ENCODE assay signal across 8 cellular contexts in the genomic region with DNA sequence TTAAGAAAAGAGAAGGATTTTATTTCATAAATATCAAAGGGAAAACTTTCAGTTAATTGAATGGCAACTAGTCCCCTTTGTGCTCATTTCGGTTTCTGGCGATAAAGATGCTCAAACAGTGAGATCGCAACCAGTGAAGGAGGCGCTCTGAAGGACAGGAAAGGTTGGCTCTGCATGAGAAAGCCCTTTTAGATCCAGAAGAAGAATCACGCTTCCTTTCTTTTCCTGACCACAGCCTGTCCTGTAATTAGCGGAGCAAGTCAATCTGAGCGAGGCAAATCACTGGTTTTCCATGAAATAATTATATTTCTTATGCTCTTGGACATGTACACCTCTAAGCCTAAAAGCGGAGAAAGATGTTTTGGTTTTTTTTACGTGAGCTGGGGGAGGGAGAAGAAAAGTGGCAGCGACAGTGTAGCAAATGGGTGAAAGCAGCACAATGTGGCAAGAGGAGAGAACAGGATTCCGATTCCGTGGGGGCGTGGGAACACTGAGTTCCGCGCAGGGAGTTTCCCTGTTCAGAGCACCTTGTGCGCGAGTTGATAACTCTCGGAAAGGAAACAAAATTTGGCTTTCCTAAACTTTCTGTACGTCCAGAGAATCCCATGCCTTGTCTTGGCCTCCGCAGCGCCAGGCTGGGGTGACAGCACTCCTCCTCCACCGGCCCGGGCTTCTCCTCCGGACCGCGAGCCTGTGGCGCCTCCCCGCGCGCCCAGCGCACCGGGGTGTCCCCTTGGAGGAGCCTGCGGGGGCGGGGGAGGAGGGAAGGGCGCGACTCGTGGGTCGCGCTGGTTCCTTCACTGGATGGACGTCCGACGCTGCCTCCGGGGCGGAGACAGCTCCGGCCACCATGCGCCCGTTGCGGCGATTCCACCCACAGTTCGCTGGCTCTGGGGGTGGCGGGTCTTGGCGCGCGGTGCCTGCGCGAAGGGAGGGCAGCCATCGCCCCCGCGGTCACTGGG. TPM values are rescaled to one million over a fixed set of nuclear protein-coding genes. Genes with fewer than 3 reads are reported as not detected.
DNase-seq lines count a peak whose midpoint lies in the region; ATAC-seq and TF ChIP-seq lines count a peak whose summit lies in the region.

No MANE protein-coding gene starts in this region.

- no peak overlapping the region for H3K27ac Mint-ChIP-seq in activated naive CD8-positive, alpha-beta T cell treated with anti-CD3 and anti-CD28 coated beads, Interleukin-2, amount 50 U/mL, for 24 hours
- H3K27ac Mint-ChIP-seq in immature natural killer cell = no peak overlapping the region

- POLR2A ChIA-PET in HEK293T (lab: Yijun Ruan, JAX) = no interaction called here

- WGBS in spleen, 5 donors = 3 to 9% (median 6%) methylated on average over 29 to 59 of the region's 59 CpGs

- no peaks in the 10 kb centered on the region for H3K36me3 Mint-ChIP-seq in activated naive CD8-positive, alpha-beta T cell treated with anti-CD3 and anti-CD28 coated beads, Interleukin-2, amount 50 U/mL, for 24 hours (ENCODE audit: low read depth)
- no peaks in the 10 kb centered on the region for H3K36me3 Mint-ChIP-seq in immature natural killer cell

- H3K4me3 ChIP-seq in AG09309 (ENCODE audit: control insufficient read depth, low read depth, low read length) (peak overlapping the region; percentile 21), spleen (peak overlapping the region in 7 of 8 donors; percentile 12 to 68 (median 45))

- H3K4me3 Mint-ChIP-seq in activated naive CD8-positive, alpha-beta T cell treated with anti-CD3 and anti-CD28 coated beads, Interleukin-2, amount 50 U/mL, for 24 hours = peak overlapping the region; percentile 70
- peak overlapping the region; percentile 60 to 96 (median 67) for H3K4me3 Mint-ChIP-seq in immature natural killer cell

- CTCF ChIA-PET in HEK293T (lab: Yijun Ruan, JAX) = interaction anchor here (0.6 kb wide), 1 partner anchor 105 kb away, joined by 3 read pairs; no protein-coding TSS in a partner anchor

- ATAC-seq in activated naive CD8-positive, alpha-beta T cell treated with anti-CD3 and anti-CD28 coated beads, Interleukin-2, amount 50 U/mL, for 24 hours = no peak
- ATAC-seq in HG02642 (IDR thresholded peaks at IDR 0.05; ENCODE audit: poor library complexity, unreplicated experiment) = no peak

- H3K4me1 ChIP-seq in spleen = peaks cover 9 to 23% (median 17%) of the 10 kb centered on the region in 6 donors

- intact Hi-C loops in spleen (cut with DNase I; ENCODE audit: low total_unique reads) = loop anchor here (5.0 kb wide), 1 partner anchor 146 kb away; a partner anchor contains a TSS

- H3K9me3 Mint-ChIP-seq in activated naive CD8-positive, alpha-beta T cell treated with anti-CD3 and anti-CD28 coated beads, Interleukin-2, amount 50 U/mL, for 24 hours = no peaks in the 10 kb centered on the region
- H3K9me3 Mint-ChIP-seq in immature natural killer cell = no peaks in the 10 kb centered on the region

- no peaks in the 10 kb centered on the region for H3K36me3 ChIP-seq in spleen

- peaks cover 12% of the 10 kb centered on the region for H3K4me1 Mint-ChIP-seq in activated naive CD8-positive, alpha-beta T cell treated with anti-CD3 and anti-CD28 coated beads, Interleukin-2, amount 50 U/mL, for 24 hours
- H3K4me1 Mint-ChIP-seq in immature natural killer cell = peaks cover 13 to 15% of the 10 kb centered on the region in 2 donors

- DNase-seq in AG09309 (ENCODE audit: low read depth) (no peak), HEK293T (ENCODE audit: extremely low spot score) (peak; percentile 21), immature natural killer cell (peak in 1 of 3 donors; percentile 8), spleen (peak; percentile 75), T-helper 9 cell (no peak), SHP77 (lab: John Stamatoyannopoulos, UW) (no peak)
- peak; percentile 29 for DNase-seq in activated naive CD8-positive, alpha-beta T cell treated with anti-CD3 and anti-CD28 coated beads, Interleukin-2, amount 50 U/mL, for 24 hours

- TF ChIP-seq CTCF in AG09309 (IDR thresholded peaks at IDR 0.05; ENCODE audit: control insufficient read depth, insufficient read depth, low read depth, low read length, missing control alignments) = no peak
- TF ChIP-seq CTCF in spleen (IDR thresholded peaks at IDR 0.05 in 8 of 11, conservative IDR thresholded peaks at IDR 0.05 in 3 of 11) = no peak

- H3K27me3 Mint-ChIP-seq in activated naive CD8-positive, alpha-beta T cell treated with anti-CD3 and anti-CD28 coated beads, Interleukin-2, amount 50 U/mL, for 24 hours = peaks cover 57% of the 10 kb centered on the region
- H3K27me3 Mint-ChIP-seq in immature natural killer cell (ENCODE audit: low read depth in 3 of 3) = peaks cover 13 to 30% (median 22%) of the 10 kb centered on the region in 3 donors

- no peak overlapping the region for H3K27ac ChIP-seq in spleen

- H3K27me3 ChIP-seq in spleen (replicated peaks in 1 of 7) = peaks cover 4 to 88% (median 46%) of the 10 kb centered on the region in 7 donors

- no peaks in the 10 kb centered on the region for H3K9me3 ChIP-seq in spleen

- no peak for TF ChIP-seq POLR2A in spleen (IDR thresholded peaks at IDR 0.05)

TF ChIP-seq in HEK293T, 16 proteins besides CTCF, POLR2A, EP300 and RAD21:
- no peak for TF ChIP-seq SUZ12 (IDR thresholded peaks at IDR 0.05)
- no peak for TF ChIP-seq HDGF (IDR thresholded peaks at IDR 0.05; ENCODE audit: borderline replicate concordance)
- no peak for TF ChIP-seq NFRKB (IDR thresholded peaks at IDR 0.05)
- no peak for TF ChIP-seq FOXM1 (IDR thresholded peaks at IDR 0.05; ENCODE audit: borderline replicate concordance)
- TF ChIP-seq CTBP1 (IDR thresholded peaks at IDR 0.05; ENCODE audit: borderline replicate concordance) = no peak
- no peak for TF ChIP-seq ZNF384 (IDR thresholded peaks at IDR 0.05)
- TF ChIP-seq ELF4 (IDR thresholded peaks at IDR 0.05) = no peak

RNA-seq across cellular contexts. Expression of a gene that starts 0.6 kb away (rescaled TPM):
- not detected for polyA plus RNA-seq in immature natural killer cell
- under 1 TPM in 1 of 7 donors, not detected in 6; 0.20 TPM for total RNA-seq in spleen
- polyA plus RNA-seq in spleen = under 1 TPM in 1 of 3 donors, not detected in 2; 0.02 TPM

Comparison
In these comparisons a context has a peak if more than half of its experiments do, and no peak if none do; other contexts are left out.
1. DNase-seq: peak in HEK293T (single experiment), activated naive CD8-positive, alpha-beta T cell treated with anti-CD3 and anti-CD28 coated beads, Interleukin-2, amount 50 U/mL, for 24 hours (single experiment) and spleen (single experiment); none in AG09309 (single experiment), T-helper 9 cell (single experiment) and SHP77 (0 of 2).